1 cellular context compared by ENCODE assay signal in genomic region chr12:122327494-122328385, GRCh38.
TF ChIP-seq lines count a peak whose summit lies in the region.

No MANE protein-coding gene starts in this region.

TF ChIP-seq in HepG2, 621 proteins besides CTCF, POLR2A, EP300 and RAD21 (continued from another document):
- TF ChIP-seq ZXDC (CRISPR knock-in tag; IDR thresholded peaks at IDR 0.05) = no peak
- TF ChIP-seq, protein P1, sequence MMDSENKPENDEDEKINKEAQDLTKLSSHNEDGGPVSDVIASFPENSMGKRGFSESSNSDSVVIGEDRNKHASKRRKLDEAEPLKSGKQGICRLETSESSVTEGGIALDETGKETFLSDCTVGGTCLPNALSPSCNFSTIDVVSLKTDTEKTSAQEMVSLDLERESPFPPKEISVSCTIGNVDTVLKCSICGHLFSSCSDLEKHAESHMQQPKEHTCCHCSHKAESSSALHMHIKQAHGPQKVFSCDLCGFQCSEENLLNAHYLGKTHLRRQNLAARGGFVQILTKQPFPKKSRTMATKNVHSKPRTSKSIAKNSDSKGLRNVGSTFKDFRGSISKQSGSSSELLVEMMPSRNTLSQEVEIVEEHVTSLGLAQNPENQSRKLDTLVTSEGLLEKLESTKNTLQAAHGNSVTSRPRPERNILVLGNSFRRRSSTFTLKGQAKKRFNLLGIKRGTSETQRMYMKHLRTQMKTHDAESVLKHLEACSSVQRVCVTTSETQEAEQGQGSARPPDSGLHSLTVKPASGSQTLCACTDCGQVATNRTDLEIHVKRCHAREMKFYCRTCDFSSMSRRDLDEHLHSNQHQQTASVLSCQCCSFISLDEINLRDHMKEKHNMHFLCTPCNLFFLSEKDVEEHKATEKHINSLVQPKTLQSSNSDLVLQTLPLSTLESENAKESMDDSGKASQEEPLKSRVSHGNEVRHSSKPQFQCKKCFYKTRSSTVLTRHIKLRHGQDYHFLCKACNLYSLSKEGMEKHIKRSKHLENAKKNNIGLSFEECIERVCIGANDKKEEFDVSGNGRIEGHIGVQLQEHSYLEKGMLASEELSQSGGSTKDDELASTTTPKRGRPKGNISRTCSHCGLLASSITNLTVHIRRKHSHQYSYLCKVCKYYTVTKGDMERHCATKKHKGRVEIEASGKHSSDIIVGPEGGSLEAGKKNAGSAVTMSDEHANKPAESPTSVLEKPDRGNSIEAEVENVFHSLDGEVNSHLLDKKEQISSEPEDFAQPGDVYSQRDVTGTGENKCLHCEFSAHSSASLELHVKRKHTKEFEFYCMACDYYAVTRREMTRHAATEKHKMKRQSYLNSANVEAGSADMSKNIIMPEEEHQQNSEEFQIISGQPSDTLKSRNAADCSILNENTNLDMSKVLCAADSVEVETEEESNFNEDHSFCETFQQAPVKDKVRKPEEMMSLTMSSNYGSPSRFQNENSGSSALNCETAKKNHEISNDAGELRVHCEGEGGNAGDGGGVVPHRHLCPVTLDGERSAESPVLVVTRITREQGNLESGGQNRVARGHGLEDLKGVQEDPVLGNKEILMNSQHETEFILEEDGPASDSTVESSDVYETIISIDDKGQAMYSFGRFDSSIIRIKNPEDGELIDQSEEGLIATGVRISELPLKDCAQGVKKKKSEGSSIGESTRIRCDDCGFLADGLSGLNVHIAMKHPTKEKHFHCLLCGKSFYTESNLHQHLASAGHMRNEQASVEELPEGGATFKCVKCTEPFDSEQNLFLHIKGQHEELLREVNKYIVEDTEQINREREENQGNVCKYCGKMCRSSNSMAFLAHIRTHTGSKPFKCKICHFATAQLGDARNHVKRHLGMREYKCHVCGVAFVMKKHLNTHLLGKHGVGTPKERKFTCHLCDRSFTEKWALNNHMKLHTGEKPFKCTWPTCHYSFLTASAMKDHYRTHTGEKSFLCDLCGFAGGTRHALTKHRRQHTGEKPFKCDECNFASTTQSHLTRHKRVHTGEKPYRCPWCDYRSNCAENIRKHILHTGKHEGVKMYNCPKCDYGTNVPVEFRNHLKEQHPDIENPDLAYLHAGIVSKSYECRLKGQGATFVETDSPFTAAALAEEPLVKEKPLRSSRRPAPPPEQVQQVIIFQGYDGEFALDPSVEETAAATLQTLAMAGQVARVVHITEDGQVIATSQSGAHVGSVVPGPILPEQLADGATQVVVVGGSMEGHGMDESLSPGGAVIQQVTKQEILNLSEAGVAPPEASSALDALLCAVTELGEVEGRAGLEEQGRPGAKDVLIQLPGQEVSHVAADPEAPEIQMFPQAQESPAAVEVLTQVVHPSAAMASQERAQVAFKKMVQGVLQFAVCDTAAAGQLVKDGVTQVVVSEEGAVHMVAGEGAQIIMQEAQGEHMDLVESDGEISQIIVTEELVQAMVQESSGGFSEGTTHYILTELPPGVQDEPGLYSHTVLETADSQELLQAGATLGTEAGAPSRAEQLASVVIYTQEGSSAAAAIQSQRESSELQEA (CRISPR knock-in tag; IDR thresholded peaks at IDR 0.05; ENCODE audit: not compliant biosample characterization) = no peak
- TF ChIP-seq ETV5 (CRISPR knock-in tag; IDR thresholded peaks at IDR 0.05; ENCODE audit: borderline replicate concordance) = no peak
- TF ChIP-seq ZFP36 (IDR thresholded peaks at IDR 0.05; ENCODE audit: borderline replicate concordance, low read depth, low read length, partially characterized antibody) = no peak
- no peak for TF ChIP-seq PAXIP1 (CRISPR knock-in tag; conservative IDR thresholded peaks at IDR 0.05)
- TF ChIP-seq ZNF362 (CRISPR knock-in tag; IDR thresholded peaks at IDR 0.05; ENCODE audit: borderline replicate concordance) = no peak
- no peak for TF ChIP-seq MAFK (conservative IDR thresholded peaks at IDR 0.05 in 1 of 2, IDR thresholded peaks at IDR 0.05 in 1 of 2; ENCODE audit: low read length in 2 of 2)
- TF ChIP-seq HNF4A (CRISPR knock-in tag; IDR thresholded peaks at IDR 0.05) = no peak
- no peak for TF ChIP-seq NR2C2 (CRISPR knock-in tag; IDR thresholded peaks at IDR 0.05; ENCODE audit: borderline replicate concordance)
- TF ChIP-seq AFF4 (CRISPR knock-in tag; IDR thresholded peaks at IDR 0.05) = no peak
- no peak for TF ChIP-seq ZNF282 (IDR thresholded peaks at IDR 0.05; ENCODE audit: partially characterized antibody)
- TF ChIP-seq SALL2 (CRISPR knock-in tag; IDR thresholded peaks at IDR 0.05) = no peak
- TF ChIP-seq, protein P2, sequence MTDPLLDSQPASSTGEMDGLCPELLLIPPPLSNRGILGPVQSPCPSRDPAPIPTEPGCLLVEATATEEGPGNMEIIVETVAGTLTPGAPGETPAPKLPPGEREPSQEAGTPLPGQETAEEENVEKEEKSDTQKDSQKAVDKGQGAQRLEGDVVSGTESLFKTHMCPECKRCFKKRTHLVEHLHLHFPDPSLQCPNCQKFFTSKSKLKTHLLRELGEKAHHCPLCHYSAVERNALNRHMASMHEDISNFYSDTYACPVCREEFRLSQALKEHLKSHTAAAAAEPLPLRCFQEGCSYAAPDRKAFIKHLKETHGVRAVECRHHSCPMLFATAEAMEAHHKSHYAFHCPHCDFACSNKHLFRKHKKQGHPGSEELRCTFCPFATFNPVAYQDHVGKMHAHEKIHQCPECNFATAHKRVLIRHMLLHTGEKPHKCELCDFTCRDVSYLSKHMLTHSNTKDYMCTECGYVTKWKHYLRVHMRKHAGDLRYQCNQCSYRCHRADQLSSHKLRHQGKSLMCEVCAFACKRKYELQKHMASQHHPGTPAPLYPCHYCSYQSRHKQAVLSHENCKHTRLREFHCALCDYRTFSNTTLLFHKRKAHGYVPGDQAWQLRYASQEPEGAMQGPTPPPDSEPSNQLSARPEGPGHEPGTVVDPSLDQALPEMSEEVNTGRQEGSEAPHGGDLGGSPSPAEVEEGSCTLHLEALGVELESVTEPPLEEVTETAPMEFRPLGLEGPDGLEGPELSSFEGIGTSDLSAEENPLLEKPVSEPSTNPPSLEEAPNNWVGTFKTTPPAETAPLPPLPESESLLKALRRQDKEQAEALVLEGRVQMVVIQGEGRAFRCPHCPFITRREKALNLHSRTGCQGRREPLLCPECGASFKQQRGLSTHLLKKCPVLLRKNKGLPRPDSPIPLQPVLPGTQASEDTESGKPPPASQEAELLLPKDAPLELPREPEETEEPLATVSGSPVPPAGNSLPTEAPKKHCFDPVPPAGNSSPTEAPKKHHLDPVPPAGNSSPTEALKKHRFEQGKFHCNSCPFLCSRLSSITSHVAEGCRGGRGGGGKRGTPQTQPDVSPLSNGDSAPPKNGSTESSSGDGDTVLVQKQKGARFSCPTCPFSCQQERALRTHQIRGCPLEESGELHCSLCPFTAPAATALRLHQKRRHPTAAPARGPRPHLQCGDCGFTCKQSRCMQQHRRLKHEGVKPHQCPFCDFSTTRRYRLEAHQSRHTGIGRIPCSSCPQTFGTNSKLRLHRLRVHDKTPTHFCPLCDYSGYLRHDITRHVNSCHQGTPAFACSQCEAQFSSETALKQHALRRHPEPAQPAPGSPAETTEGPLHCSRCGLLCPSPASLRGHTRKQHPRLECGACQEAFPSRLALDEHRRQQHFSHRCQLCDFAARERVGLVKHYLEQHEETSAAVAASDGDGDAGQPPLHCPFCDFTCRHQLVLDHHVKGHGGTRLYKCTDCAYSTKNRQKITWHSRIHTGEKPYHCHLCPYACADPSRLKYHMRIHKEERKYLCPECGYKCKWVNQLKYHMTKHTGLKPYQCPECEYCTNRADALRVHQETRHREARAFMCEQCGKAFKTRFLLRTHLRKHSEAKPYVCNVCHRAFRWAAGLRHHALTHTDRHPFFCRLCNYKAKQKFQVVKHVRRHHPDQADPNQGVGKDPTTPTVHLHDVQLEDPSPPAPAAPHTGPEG (CRISPR knock-in tag; IDR thresholded peaks at IDR 0.05) = no peak
- no peak for TF ChIP-seq PCBP2 (optimal IDR thresholded peaks at IDR 0.05; ENCODE audit: low read depth, low read length, poor library complexity, severe bottlenecking)
- no peak for TF ChIP-seq DZIP1 (CRISPR knock-in tag; IDR thresholded peaks at IDR 0.05)
- no peak for TF ChIP-seq ZNF569 (CRISPR knock-in tag; IDR thresholded peaks at IDR 0.05; ENCODE audit: borderline replicate concordance)
- no peak for TF ChIP-seq ZNF780A (CRISPR knock-in tag; IDR thresholded peaks at IDR 0.05)
